Comparison of ENCODE assay signal across 9 cellular contexts in genomic region chr16:20851601-20852000, GRCh38. TPM values are rescaled to one million over a fixed set of nuclear protein-coding genes. Genes with fewer than 3 reads are reported as not detected.
DNase-seq lines count a peak whose midpoint lies in the region.
"Had no signal": no experiment of that assay in that cellular context is flagged by ENCODE, and none has a peak within 500 bp of the region (broad histone marks: within the 10 kb centered on the region; RNA-seq: fewer than 3 reads in every experiment).

No MANE protein-coding gene starts in this region.

- no peak overlapping the region for H3K14ac ChIP-seq in trophoblast cell (ENCODE audit: low read length)

- H2BK12ac ChIP-seq in trophoblast cell (ENCODE audit: low read length) = no peak overlapping the region

- H3K4me2 ChIP-seq in trophoblast cell (ENCODE audit: low read length) = no peak overlapping the region

- no peak overlapping the region for H3K9ac ChIP-seq in trophoblast cell (ENCODE audit: low read length)

- no peak overlapping the region for H3K4ac ChIP-seq in trophoblast cell (ENCODE audit: low read depth, low read length)

- peaks cover 0 to 2% of the 10 kb centered on the region in 2 experiments for H3K36me3 ChIP-seq in trophoblast cell (ENCODE audit: control insufficient read depth in 1 of 2, insufficient read depth in 2 of 2, low read length in 2 of 2)

- H2AK5ac ChIP-seq in trophoblast cell (ENCODE audit: low read length) = no peak overlapping the region

- in situ Hi-C loops in SK-MEL-5 (cut with HindIII; ENCODE audit: low pct_unique_long_range_greater_than_20kb, low sequenced_read_pairs) = no loop called here

- no peak overlapping the region for H4K91ac ChIP-seq in trophoblast cell (ENCODE audit: low read depth, low read length)

- no peaks in the 10 kb centered on the region for H3K9me3 ChIP-seq in trophoblast cell (ENCODE audit: insufficient read depth, low read depth, low read length)

- H3K79me2 ChIP-seq in trophoblast cell (ENCODE audit: control insufficient read depth, insufficient read depth, low read length, poor library complexity) = no peaks in the 10 kb centered on the region

- no peak overlapping the region for H2BK120ac ChIP-seq in trophoblast cell (ENCODE audit: insufficient read depth, low read length, poor library complexity)

- no peak overlapping the region for H4K12ac ChIP-seq in trophoblast cell (ENCODE audit: low read depth, low read length)

- no peaks in the 10 kb centered on the region for H3K27me3 ChIP-seq in trophoblast cell (ENCODE audit: insufficient read depth, low read length)
- H3K27me3 ChIP-seq: dorsolateral prefrontal cortex had no signal

- H3K18ac ChIP-seq in trophoblast cell (ENCODE audit: low read length) = no peak overlapping the region

- no CpG with 5 or more reads among the region's 2 CpGs for WGBS in trophoblast cell (ENCODE audit: extremely low coverage, insufficient coverage, insufficient read length)

- no peaks in the 10 kb centered on the region for H3K79me1 ChIP-seq in trophoblast cell (ENCODE audit: low read length)

- H3K23ac ChIP-seq in trophoblast cell (ENCODE audit: low read length) = no peak overlapping the region

- no peak overlapping the region for H3K4me3 ChIP-seq in trophoblast cell (ENCODE audit: low read depth, low read length)
- H3K4me3 ChIP-seq: dorsolateral prefrontal cortex had no signal

- no peak overlapping the region for H2BK5ac ChIP-seq in trophoblast cell (ENCODE audit: low read depth, low read length, poor library complexity)

- H4K8ac ChIP-seq in trophoblast cell (ENCODE audit: low read depth, low read length) = no peak overlapping the region

- peak; percentile 72 for DNase-seq in Ammon's horn (ENCODE audit: low spot score)
- DNase-seq in SK-MEL-5 (ENCODE audit: low read depth, low spot score) = peak; percentile 63
- DNase-seq in glomerular visceral epithelial cell (ENCODE audit: extremely low spot score) = peak; percentile 52
- DNase-seq in trophoblast cell = peak; percentile 59 to 84
- DNase-seq in RPMI8226 = no peak
- DNase-seq in activated CD4-positive, CD25-positive, alpha-beta regulatory T cell treated with anti-CD3 and anti-CD28 coated beads, Interleukin-2, amount 50 U/mL, for 72 hours = no peak
- DNase-seq in NCI-H345 treated with DMSO at 0.1 percent for 48 hours (lab: John Stamatoyannopoulos, UW; ENCODE audit: unreplicated experiment) = no peak
- DNase-seq in NCI-H748 treated with DMSO at 0.1 percent for 48 hours (lab: John Stamatoyannopoulos, UW) = no peak

- no peak overlapping the region for H2AFZ ChIP-seq in trophoblast cell (ENCODE audit: insufficient read depth, low read length, poor library complexity)

- peaks cover 0 to 5% of the 10 kb centered on the region in 2 experiments for H3K4me1 ChIP-seq in trophoblast cell (ENCODE audit: control insufficient read depth in 1 of 2, insufficient read depth in 2 of 2, low read length in 2 of 2)

- H3K27ac ChIP-seq in trophoblast cell (ENCODE audit: low read depth, low read length) = no peak overlapping the region

RNA-seq across cellular contexts. Expression of gene REXO5, which starts 45.3 kb away (rescaled TPM):
- total RNA-seq in SK-MEL-5 (2014; rRNA removed; shearing (Covaris generic)) = 3.9 and 5.7 TPM in 2 replicates
- polyA plus RNA-seq in SK-MEL-5 (2015; cell fraction: cytosol; rRNA removed) = 3.6 and 5.9 TPM in 2 replicates
- polyA plus RNA-seq in SK-MEL-5 (2015; cell fraction: nucleus; rRNA removed) = 18.9 and 20.5 TPM in 2 replicates
- 2.0 and 2.6 TPM in 2 replicates for polyA plus RNA-seq in trophoblast cell (2013)

RNA-seq across cellular contexts. Expression of gene ERI2, which starts 45.3 kb away (rescaled TPM):
- total RNA-seq in SK-MEL-5 (2014; rRNA removed; shearing (Covaris generic)) = 21.2 and 29.0 TPM in 2 replicates
- polyA plus RNA-seq in SK-MEL-5 (2015; cell fraction: cytosol; rRNA removed) = 16.9 and 27.2 TPM in 2 replicates
- polyA plus RNA-seq in SK-MEL-5 (2015; cell fraction: nucleus; rRNA removed) = 65.2 and 84.0 TPM in 2 replicates
- polyA plus RNA-seq in trophoblast cell (2013) = 8.9 and 11.0 TPM in 2 replicates

RNA-seq across cellular contexts. Expression of gene DCUN1D3, which starts 48.6 kb away (rescaled TPM):
- 6.2 and 6.9 TPM in 2 replicates for total RNA-seq in SK-MEL-5 (2014; rRNA removed; shearing (Covaris generic))
- polyA plus RNA-seq in SK-MEL-5 (2015; cell fraction: cytosol; rRNA removed) = 3.3 and 4.8 TPM in 2 replicates
- 11.0 and 15.6 TPM in 2 replicates for polyA plus RNA-seq in SK-MEL-5 (2015; cell fraction: nucleus; rRNA removed)
- polyA plus RNA-seq in trophoblast cell (2013) = 7.3 and 7.9 TPM in 2 replicates

RNA-seq across cellular contexts. Expression of gene LYRM1, which starts 49.0 kb away (rescaled TPM):
- 22.4 and 29.0 TPM in 2 replicates for total RNA-seq in SK-MEL-5 (2014; rRNA removed; shearing (Covaris generic))
- 17.0 and 20.5 TPM in 2 replicates for polyA plus RNA-seq in SK-MEL-5 (2015; cell fraction: cytosol; rRNA removed)
- polyA plus RNA-seq in SK-MEL-5 (2015; cell fraction: nucleus; rRNA removed) = 9.2 and 10.4 TPM in 2 replicates
- 14.8 and 16.5 TPM in 2 replicates for polyA plus RNA-seq in trophoblast cell (2013)

Comparison
In these comparisons a context has a peak if more than half of its experiments do, and no peak if none do; other contexts are left out.
1. DNase-seq: peak in Ammon's horn (single experiment), SK-MEL-5 (single experiment), glomerular visceral epithelial cell (single experiment) and trophoblast cell (2 of 2); none in RPMI8226 (single experiment), activated CD4-positive, CD25-positive, alpha-beta regulatory T cell treated with anti-CD3 and anti-CD28 coated beads, Interleukin-2, amount 50 U/mL, for 72 hours (single experiment), NCI-H345 treated with DMSO at 0.1 percent for 48 hours (single experiment) and NCI-H748 treated with DMSO at 0.1 percent for 48 hours (single experiment).